In genomic region chr4:78776031-78776728, GRCh38 we compare ENCODE assay signal across 8 cellular contexts.
A peak's percentile ranks its signal among the peaks of the same experiment; 100 is the strongest.
DNase-seq lines count a peak whose midpoint lies in the region; ATAC-seq and TF ChIP-seq lines count a peak whose summit lies in the region.

Gene BMP2K, plus strand, starts transcription at chr4:78776350. Its CDS starts 194 bp downstream, at chr4:78776544.

- TF ChIP-seq CTCF in WI38 (IDR thresholded peaks at IDR 0.05; ENCODE audit: low read depth, low read length) (no peak), cardiac fibroblast (IDR thresholded peaks at IDR 0.05; ENCODE audit: low read depth, low read length) (no peak)

- peak; percentile 74 for ATAC-seq in HG02610 (IDR thresholded peaks at IDR 0.05; ENCODE audit: unreplicated experiment)

- peak within 1 kb of the TSS; percentile 86 for H3K4me3 ChIP-seq in WI38 (ENCODE audit: low read depth, low read length)
- peak within 1 kb of the TSS; percentile 80 to 83 for H3K4me3 ChIP-seq in cardiac fibroblast (replicated peaks in 1 of 2; ENCODE audit: low read depth in 2 of 2, low read length in 2 of 2)

- DNase-seq in NCI-H524 (lab: John Stamatoyannopoulos, UW) (peak; percentile 37 to 58), NCI-H524 treated with DMSO at 0.1 percent for 48 hours (lab: John Stamatoyannopoulos, UW) (no peak), NCI-H128 (lab: John Stamatoyannopoulos, UW; ENCODE audit: unreplicated experiment) (peak; percentile 26), cardiac fibroblast (ENCODE audit: low read depth in 2 of 2) (peak; percentile 67 to 87), iris pigment epithelial cell (ENCODE audit: low read depth) (peak; percentile 77)
- peak; percentile 80 for DNase-seq in stimulated activated CD4-positive, alpha-beta T cell treated with anti-CD3 and anti-CD28 coated beads, Interleukin-12 subunit alpha, Interleukin-12 subunit beta, amount 100 ng/mL, for 4 hours
